1 cellular context compared by ENCODE assay signal in genomic region chr20:33971147-33971775, GRCh38.
TF ChIP-seq lines count a peak whose summit lies in the region.

No MANE protein-coding gene starts in this region.

TF ChIP-seq in HepG2, 621 proteins besides CTCF, POLR2A, EP300 and RAD21 (continued from another document):
- no peak for TF ChIP-seq ARID3A (IDR thresholded peaks at IDR 0.05; ENCODE audit: low read depth, low read length)
- no peak for TF ChIP-seq ZNF777 (CRISPR knock-in tag; IDR thresholded peaks at IDR 0.05)
- no peak for TF ChIP-seq CSRNP1 (CRISPR knock-in tag; IDR thresholded peaks at IDR 0.05)
- no peak for TF ChIP-seq ZNF691 (CRISPR knock-in tag; IDR thresholded peaks at IDR 0.05; ENCODE audit: borderline replicate concordance, low read depth)
- TF ChIP-seq KLF15 (CRISPR knock-in tag; IDR thresholded peaks at IDR 0.05; ENCODE audit: borderline replicate concordance): no peak
